In the genomic region with DNA sequence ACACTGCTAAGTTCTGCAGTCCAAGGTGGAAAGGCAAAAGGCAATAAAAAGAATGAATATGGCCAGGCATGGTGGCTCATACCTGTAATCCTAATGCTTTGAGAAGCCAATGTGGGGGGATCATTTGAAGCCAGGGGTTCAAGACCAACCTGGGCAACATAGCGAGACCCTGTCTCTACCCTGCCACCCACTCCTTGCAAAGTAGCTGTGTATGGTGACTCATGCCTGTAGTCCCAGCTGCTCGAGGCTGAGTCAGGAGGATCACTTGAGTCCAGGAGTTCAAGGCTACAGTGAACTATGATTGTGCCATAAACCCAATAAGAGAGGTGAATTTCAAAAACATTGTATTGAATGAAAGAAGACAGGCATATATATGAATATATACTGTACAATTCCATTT, we compare ENCODE assay signal across 12 cellular contexts. TPM values are rescaled to one million over a fixed set of nuclear protein-coding genes. Genes with fewer than 3 reads are reported as not detected.
A peak's percentile ranks its signal among the peaks of the same experiment; 100 is the strongest.
DNase-seq lines count a peak whose midpoint lies in the region; ATAC-seq, FAIRE-seq and TF ChIP-seq lines count a peak whose summit lies in the region.
"Had no signal": no experiment of that assay in that cellular context is flagged by ENCODE, and none has a peak within 500 bp of the region (broad histone marks: within the 10 kb centered on the region; RNA-seq: fewer than 3 reads in every experiment).

No MANE protein-coding gene starts in this region.

- H3K4me1 Mint-ChIP-seq in CD4-positive, alpha-beta T cell (ENCODE audit: low read depth) = peaks cover 88% of the 10 kb centered on the region

- no TSS peak for BruUV-seq in GM12878 (replicated peaks; lab: Mats Ljungman, UMichigan)

- peaks cover 26% of the 10 kb centered on the region for H3K36me3 Mint-ChIP-seq in CD4-positive, alpha-beta T cell (ENCODE audit: low read depth)

- H3K9me3 Mint-ChIP-seq in CD4-positive, alpha-beta T cell = no peaks in the 10 kb centered on the region
- H3K9me3 Mint-ChIP-seq: nephron had no signal

- H3K4me2 ChIP-seq in GM12878 (ENCODE audit: control insufficient read depth, insufficient read depth) = peak overlapping the region; percentile 70

- intact Hi-C loops in CD4-positive, alpha-beta T cell (cut with DNase I, micrococcal nuclease) = loop anchor here (5.0 kb wide), 3 partner anchors 183 to 338 kb away; partner anchors contain the start of gene TGIF1 (in 1 of the 2)
- intact Hi-C loops in GM12878 (cut with micrococcal nuclease; ENCODE audit: unreplicated experiment) = no loop called here
- intact Hi-C loops in mucosa of descending colon (cut with DNase I, micrococcal nuclease) = loop anchor here in 1 of 2 donors (10.0 kb wide), 1 partner anchor 330 kb away; no protein-coding TSS in a partner anchor
- intact Hi-C loops in gastrocnemius medialis (cut with DNase I; ENCODE audit: low total_unique reads) = loop anchor here (5.0 kb wide), 2 partner anchors 252 to 333 kb away; partner anchors contain the start of gene LPIN2

- WGBS in GM12878 (ENCODE audit: insufficient coverage, insufficient replicate concordance, low lambda C conversion rate, missing lambda C conversion rate) = 3% methylated on average over 2 of the region's 2 CpGs

- DNase-seq in CD4-positive, alpha-beta T cell = no peak
- peak; percentile 40 for DNase-seq in M059J (ENCODE audit: low read depth)
- DNase-seq in GM12878 (ENCODE audit: low read depth, low spot score) = no peak
- DNase-seq in mucosa of descending colon = no peak
- no peak for DNase-seq in gastrocnemius medialis
- no peak for DNase-seq in ACHN
- DNase-seq in H7 = no peak
- DNase-seq: NCI-H526 treated with DMSO at 0.1 percent for 48 hours had no signal

- in situ Hi-C loops in GM12878 (cut with MboI) (loop anchor here (25.0 kb wide), 1 partner anchor 998 kb away; no protein-coding TSS in a partner anchor), gastrocnemius medialis (cut with MboI; ENCODE audit: low sequenced_read_pairs in 4 of 4) (loop anchor here in 1 of 4 donors (25.0 kb wide), 1 partner anchor 702 kb away; the partner anchor contains the start of genes METTL4 and NDC80), ACHN (cut with HindIII; ENCODE audit: low pct_ligation_motif_present, low pct_unique_long_range_greater_than_20kb, low sequenced_read_pairs) (no loop called here)

- no peak overlapping the region for H3K27ac ChIP-seq in CD4-positive, alpha-beta T cell (ENCODE audit: low read depth, low read length)
- H3K27ac ChIP-seq in GM12878 (ENCODE audit: control insufficient read depth, insufficient read depth) (no peak overlapping the region), gastrocnemius medialis (peak overlapping the region in 1 of 4 donors; percentile 99)
- H3K27ac ChIP-seq: HL-60 had no signal

- no peak for TF ChIP-seq RAD21 in GM12878 (IDR thresholded peaks at IDR 0.05; ENCODE audit: insufficient read depth, low read depth, low read length)

- H3K4me3 Mint-ChIP-seq in CD4-positive, alpha-beta T cell = peak overlapping the region; percentile 54

- no peaks in the 10 kb centered on the region for H4K20me1 ChIP-seq in GM12878 (ENCODE audit: control insufficient read depth, insufficient read depth)

- POLR2A ChIA-PET in CD4-positive, alpha-beta T cell (lab: Charles Lee) = interaction anchor here (0.6 to 5.1 kb wide), 5 partner anchors 10 to 391 kb away, joined by 3 to 80 read pairs (median 8); partner anchors contain the start of gene MYL12A
- POLR2A ChIA-PET in GM12878 (lab: Charles Lee) = interaction anchor here (0.6 to 5.1 kb wide), 6 partner anchors 9 to 339 kb away, joined by 3 to 36 read pairs (median 7); partner anchors contain the start of gene MYL12A

- H3K27ac Mint-ChIP-seq in CD4-positive, alpha-beta T cell = peak overlapping the region; percentile 100

- H3K36me3 ChIP-seq in GM12878 (ENCODE audit: control insufficient read depth in 2 of 2, insufficient read depth in 2 of 2, low read length in 1 of 2) (peaks cover 0 to 2% of the 10 kb centered on the region in 2 experiments; a peak in 1 of 4 replicates), mucosa of descending colon (ENCODE audit: low read depth) (no peaks in the 10 kb centered on the region), gastrocnemius medialis (no peaks in the 10 kb centered on the region), H7 (replicated peaks; ENCODE audit: control insufficient read depth, insufficient read depth, low read length) (no peaks in the 10 kb centered on the region)

- FAIRE-seq in GM12878 (lab: Jason Lieb, UNC) = no peak
- FAIRE-seq: G401.6 had no signal

- ATAC-seq in CD4-positive, alpha-beta T cell (ENCODE audit: poor library complexity) = no peak
- ATAC-seq in GM12878 (no peak), mucosa of descending colon (peak; percentile 9), GM21717 (IDR thresholded peaks at IDR 0.05; ENCODE audit: unreplicated experiment) (no peak), gastrocnemius medialis (no peak)

- no peak for TF ChIP-seq CTCF in CD4-positive, alpha-beta T cell (IDR thresholded peaks at IDR 0.05)
- TF ChIP-seq CTCF in GM12878 (IDR thresholded peaks at IDR 0.05 in 2 of 3, conservative IDR thresholded peaks at IDR 0.05 in 1 of 3; ENCODE audit: control insufficient read depth in 2 of 3, extremely low read depth in 1 of 3, insufficient read depth in 1 of 3, low read depth in 3 of 3, low read length in 3 of 3) (no peak), mucosa of descending colon (IDR thresholded peaks at IDR 0.05) (no peak), gastrocnemius medialis (IDR thresholded peaks at IDR 0.05 in 4 of 5, conservative IDR thresholded peaks at IDR 0.05 in 1 of 5) (no peak)

- no peaks in the 10 kb centered on the region for H3K27me3 ChIP-seq in CD4-positive, alpha-beta T cell (ENCODE audit: control insufficient read depth, insufficient read depth, low read length)
- no peaks in the 10 kb centered on the region for H3K27me3 ChIP-seq in GM12878 (replicated peaks in 1 of 2; ENCODE audit: control insufficient read depth in 2 of 2, insufficient read depth in 2 of 2, low read length in 1 of 2)
- H3K27me3 ChIP-seq in gastrocnemius medialis = no peaks in the 10 kb centered on the region
- H3K27me3 ChIP-seq in H7 (ENCODE audit: control insufficient read depth, insufficient read depth, low read length) = no peaks in the 10 kb centered on the region

- RAD21 ChIA-PET in GM12878 (lab: Charles Lee; ENCODE audit: unreplicated experiment) = interaction anchor here (1.1 to 4.6 kb wide), 8 partner anchors 8 to 402 kb away, joined by 4 to 37 read pairs (median 8); partner anchors contain the start of gene MYL12A

- peaks cover 84% of the 10 kb centered on the region for H3K79me2 ChIP-seq in GM12878 (ENCODE audit: control insufficient read depth, insufficient read depth, low read length)

- no peak for TF ChIP-seq POLR2A in GM12878 (IDR thresholded peaks at IDR 0.05; ENCODE audit: low read depth, low read length)
- no peak for TF ChIP-seq POLR2A in gastrocnemius medialis (IDR thresholded peaks at IDR 0.05)

- H3K9me3 ChIP-seq in CD4-positive, alpha-beta T cell (ENCODE audit: control insufficient read depth, low read length) = no peaks in the 10 kb centered on the region
- H3K9me3 ChIP-seq in GM12878 (replicated peaks; ENCODE audit: control insufficient read depth, insufficient read depth, low read length) (no peaks in the 10 kb centered on the region), mucosa of descending colon (no peaks in the 10 kb centered on the region), gastrocnemius medialis (no peaks in the 10 kb centered on the region)

- H3K4me3 ChIP-seq in GM12878 (peak overlapping the region; percentile 32), mucosa of descending colon (no peak overlapping the region), gastrocnemius medialis (peak overlapping the region in 2 of 4 donors; percentile 73 to 80), H7 (ENCODE audit: insufficient read depth, low read depth, low read length) (no peak overlapping the region)

- H3K9ac ChIP-seq in GM12878 (ENCODE audit: control insufficient read depth, insufficient read depth, low read length) = no peak overlapping the region

- CTCF ChIA-PET in CD4-positive, alpha-beta T cell (lab: Charles Lee) = interaction anchor here (1.0 to 1.7 kb wide), 4 partner anchors 9 to 190 kb away, joined by 3 to 6 read pairs (median 4); no protein-coding TSS in a partner anchor
- CTCF ChIA-PET in GM12878 (lab: Yijun Ruan, JAX) = interaction anchor here (1.0 to 3.4 kb wide), 7 partner anchors 12 to 332 kb away, joined by 3 to 15 read pairs (median 7); partner anchors contain the start of gene MYL12A

- SMC1A ChIA-PET in GM12878 (lab: Charles Lee; ENCODE audit: uncharacterized antibody, unreplicated experiment) = interaction anchor here (0.6 to 5.2 kb wide), 12 partner anchors 10 to 402 kb away, joined by 3 to 105 read pairs (median 4); partner anchors contain the start of gene MYL12A

- H2AFZ ChIP-seq in GM12878 (ENCODE audit: control insufficient read depth, low read depth, low read length) = no peak overlapping the region

- H3K27me3 Mint-ChIP-seq in CD4-positive, alpha-beta T cell = no peaks in the 10 kb centered on the region

- TF ChIP-seq EP300 in GM12878 (IDR thresholded peaks at IDR 0.05; ENCODE audit: borderline replicate concordance in 1 of 2, control insufficient read depth in 1 of 2, low read depth in 2 of 2, low read length in 2 of 2) = no peak

- peaks cover 10% of the 10 kb centered on the region; the same call in 1 of the 2 replicates for H3K4me1 ChIP-seq in GM12878 (ENCODE audit: control insufficient read depth, insufficient read depth, low read length)
- peaks cover 63% of the 10 kb centered on the region for H3K4me1 ChIP-seq in mucosa of descending colon (ENCODE audit: low read depth)
- peaks cover 71 to 83% of the 10 kb centered on the region in 2 donors for H3K4me1 ChIP-seq in gastrocnemius medialis

RNA-seq across cellular contexts. Expression of gene MYL12B, which starts 2.4 kb away (rescaled TPM):
- total RNA-seq in CD4-positive, alpha-beta T cell = 100 to 1,000 TPM; 128 to 133 TPM
- total RNA-seq in M059J (2014; rRNA removed; shearing (Covaris generic)) = 528 and 607 TPM in 2 replicates
- total RNA-seq in GM12878 (2013; cell fraction: nucleolus; rRNA removed) = 26.4 and 26.9 TPM in 2 replicates
- 235 and 266 TPM in 2 replicates for total RNA-seq in GM12878 (2014; rRNA removed)
- 313 and 316 TPM in 2 replicates for total RNA-seq in GM12878 (2014; rRNA removed; fragmentation: Illumina TruSeq; extraction: Trizol)
- total RNA-seq in GM12878 (2021) = 179 and 195 TPM in 2 replicates
- 190 TPM for polyA plus RNA-seq in GM12878 (2011; ENCODE audit: low read depth)
- polyA plus RNA-seq in GM12878 (2011; rRNA removed) = 427 and 538 TPM in 2 replicates
- polyA plus RNA-seq in GM12878 (2011; cell fraction: cytosol; rRNA removed) = 256 and 267 TPM in 2 replicates
- 119 and 141 TPM in 2 replicates for polyA plus RNA-seq in GM12878 (2011; cell fraction: nucleus; rRNA removed)
- polyA plus RNA-seq in GM12878 (2012) = 213 and 244 TPM in 2 replicates
- polyA plus RNA-seq in GM12878 (2014; fragmentation: Illumina TruSeq; extraction: Trizol) = 373 and 412 TPM in 2 replicates
- 100 to 1,000 TPM; 662 to 739 TPM for polyA plus RNA-seq in GM12878 (2014; fragmentation: Nextera tagmentation; extraction: Ambion mirVana)
- 210 and 222 TPM in 2 replicates for polyA plus RNA-seq in GM12878 (2014; rRNA removed)
- 100 to 1,000 TPM; 466 to 475 TPM for polyA plus RNA-seq in GM12878 (2016; fragmentation: Nextera tagmentation; extraction: Ambion mirVana)
- 153 and 181 TPM in 2 replicates for polyA minus RNA-seq in GM12878 (2011; rRNA and poly(A)+ RNA removed)
- polyA minus RNA-seq in GM12878 (2011; cell fraction: cytosol; rRNA and poly(A)+ RNA removed) = 62.0 and 66.1 TPM in 2 replicates
- 27.6 and 36.9 TPM in 2 replicates for polyA minus RNA-seq in GM12878 (2011; cell fraction: nucleus; rRNA and poly(A)+ RNA removed)
- total RNA-seq in mucosa of descending colon = 100 to 1,000 TPM; 317 to 609 (median 569) TPM
- total RNA-seq in gastrocnemius medialis = 100 to 1,000 TPM; 100 to 293 (median 185) TPM
- total RNA-seq in H7 (2014; rRNA removed; shearing (Covaris generic)) = 201 and 216 TPM in 2 replicates

RNA-seq across cellular contexts. Expression of gene MYL12A, which starts 16.8 kb away (rescaled TPM):
- 100 to 1,000 TPM; 188 to 190 TPM for total RNA-seq in CD4-positive, alpha-beta T cell
- total RNA-seq in M059J (2014; rRNA removed; shearing (Covaris generic)) = 810 and 944 TPM in 2 replicates
- 165 and 169 TPM in 2 replicates for total RNA-seq in GM12878 (2013; cell fraction: nucleolus; rRNA removed)
- total RNA-seq in GM12878 (2014; rRNA removed) = 861 and 946 TPM in 2 replicates
- 987 and 1,035 TPM in 2 replicates for total RNA-seq in GM12878 (2014; rRNA removed; fragmentation: Illumina TruSeq; extraction: Trizol)
- 488 and 498 TPM in 2 replicates for total RNA-seq in GM12878 (2021)
- polyA plus RNA-seq in GM12878 (2011; ENCODE audit: low read depth) = 341 TPM
- polyA plus RNA-seq in GM12878 (2011; rRNA removed) = 567 and 783 TPM in 2 replicates
- polyA plus RNA-seq in GM12878 (2011; cell fraction: cytosol; rRNA removed) = 236 and 267 TPM in 2 replicates
- 194 and 245 TPM in 2 replicates for polyA plus RNA-seq in GM12878 (2011; cell fraction: nucleus; rRNA removed)
- 406 and 429 TPM in 2 replicates for polyA plus RNA-seq in GM12878 (2012)
- polyA plus RNA-seq in GM12878 (2014; fragmentation: Illumina TruSeq; extraction: Trizol) = 851 and 1,149 TPM in 2 replicates
- polyA plus RNA-seq in GM12878 (2014; fragmentation: Nextera tagmentation; extraction: Ambion mirVana) = 1,000 to 10,000 TPM; 1,462 to 1,663 TPM
- 687 and 704 TPM in 2 replicates for polyA plus RNA-seq in GM12878 (2014; rRNA removed)
- 1,000 to 10,000 TPM; 1,100 to 1,139 TPM for polyA plus RNA-seq in GM12878 (2016; fragmentation: Nextera tagmentation; extraction: Ambion mirVana)
- 263 and 337 TPM in 2 replicates for polyA minus RNA-seq in GM12878 (2011; rRNA and poly(A)+ RNA removed)
- 92.0 and 93.1 TPM in 2 replicates for polyA minus RNA-seq in GM12878 (2011; cell fraction: cytosol; rRNA and poly(A)+ RNA removed)
- 127 and 180 TPM in 2 replicates for polyA minus RNA-seq in GM12878 (2011; cell fraction: nucleus; rRNA and poly(A)+ RNA removed)
- total RNA-seq in mucosa of descending colon = 100 to 1,000 TPM; 345 to 588 (median 550) TPM
- 1,000 to 10,000 TPM in 2 of 4 donors, 100 to 1,000 TPM in 2; 526 to 2,307 (median 1,474) TPM for total RNA-seq in gastrocnemius medialis
- 462 and 507 TPM in 2 replicates for total RNA-seq in H7 (2014; rRNA removed; shearing (Covaris generic))

RNA-seq across cellular contexts. Expression of gene MYOM1, which starts 44.6 kb away (rescaled TPM):
- 1 to 10 TPM in 1 of 2 experiments, under 1 TPM in 1; 0.74 to 1.5 TPM for total RNA-seq in CD4-positive, alpha-beta T cell
- total RNA-seq in M059J (2014; rRNA removed; shearing (Covaris generic)) = 0.10 TPM in 1 of 2 replicates, not detected in the other
- 24.7 and 31.7 TPM in 2 replicates for total RNA-seq in GM12878 (2013; cell fraction: nucleolus; rRNA removed)
- 0.49 and 0.62 TPM in 2 replicates for total RNA-seq in GM12878 (2014; rRNA removed)
- 0.55 and 0.76 TPM in 2 replicates for total RNA-seq in GM12878 (2014; rRNA removed; fragmentation: Illumina TruSeq; extraction: Trizol)
- 1.0 and 1.1 TPM in 2 replicates for total RNA-seq in GM12878 (2021)
- polyA plus RNA-seq in GM12878 (2011; ENCODE audit: low read depth) = 0.80 TPM
- polyA plus RNA-seq in GM12878 (2011; rRNA removed) = 0.27 and 0.53 TPM in 2 replicates
- polyA plus RNA-seq in GM12878 (2011; cell fraction: cytosol; rRNA removed) = 0.40 and 0.43 TPM in 2 replicates
- polyA plus RNA-seq in GM12878 (2011; cell fraction: nucleus; rRNA removed) = 0.56 and 2.3 TPM in 2 replicates
- polyA plus RNA-seq in GM12878 (2012) = 1.5 TPM in 2 replicates
- polyA plus RNA-seq in GM12878 (2014; fragmentation: Illumina TruSeq; extraction: Trizol) = 0.43 and 0.54 TPM in 2 replicates
- under 1 TPM; 0.06 to 0.11 TPM for polyA plus RNA-seq in GM12878 (2014; fragmentation: Nextera tagmentation; extraction: Ambion mirVana)
- polyA plus RNA-seq in GM12878 (2014; rRNA removed) = 0.60 and 1.4 TPM in 2 replicates
- polyA plus RNA-seq in GM12878 (2016; fragmentation: Nextera tagmentation; extraction: Ambion mirVana) = under 1 TPM; 0.51 to 0.62 TPM
- 0.37 and 0.88 TPM in 2 replicates for polyA minus RNA-seq in GM12878 (2011; rRNA and poly(A)+ RNA removed)
- 0.21 TPM in 1 of 2 replicates, not detected in the other for polyA minus RNA-seq in GM12878 (2011; cell fraction: cytosol; rRNA and poly(A)+ RNA removed)
- 0.57 and 0.85 TPM in 2 replicates for polyA minus RNA-seq in GM12878 (2011; cell fraction: nucleus; rRNA and poly(A)+ RNA removed)
- 10 to 100 TPM in 2 of 3 donors, 1 to 10 TPM in 1; 5.5 to 22.2 (median 16.3) TPM for total RNA-seq in mucosa of descending colon
- 100 to 1,000 TPM; 245 to 307 (median 273) TPM for total RNA-seq in gastrocnemius medialis
- 0.14 and 0.55 TPM in 2 replicates for total RNA-seq in H7 (2014; rRNA removed; shearing (Covaris generic))

Comparison
In these comparisons a context has a peak if more than half of its experiments do, and no peak if none do; other contexts are left out.
1. RNA of gene MYOM1, which starts 44.6 kb away (total RNA-seq): 245 to 307 TPM in gastrocnemius medialis; 5.5 to 22.2 TPM in mucosa of descending colon, 0.74 to 1.5 TPM in CD4-positive, alpha-beta T cell, 0.49 to 31.7 TPM in GM12878, 0.14 to 0.55 TPM in H7 and 0.10 TPM in M059J; every median in the first group is over 4 times any median in the second.